Comparison of ENCODE assay signal across 10 cellular contexts in the genomic region with DNA sequence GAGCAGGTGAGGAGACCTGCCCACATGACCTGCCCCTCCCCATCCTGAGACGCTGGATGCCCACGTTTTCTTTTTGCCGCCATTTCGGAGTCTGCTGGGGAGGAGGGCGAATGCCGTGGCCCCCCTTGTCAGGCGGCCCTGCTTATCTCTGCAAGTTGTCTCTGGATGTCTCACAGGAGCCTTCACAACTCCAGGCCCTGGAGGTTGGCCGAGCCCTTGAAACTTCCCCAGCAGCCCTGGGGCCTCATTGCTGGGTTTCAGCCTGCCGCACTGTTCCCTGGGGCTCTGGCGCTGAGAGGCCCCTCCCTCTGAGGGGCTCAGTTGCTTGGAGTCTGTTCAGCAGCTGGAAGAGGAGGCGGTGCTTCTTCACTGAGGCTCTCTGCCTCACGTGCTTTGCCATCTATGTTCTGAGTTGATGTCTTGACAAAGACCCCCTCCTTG. TPM values are rescaled to one million over a fixed set of nuclear protein-coding genes. Genes with fewer than 3 reads are reported as not detected.
DNase-seq lines count a peak whose midpoint lies in the region; ATAC-seq, FAIRE-seq and TF ChIP-seq lines count a peak whose summit lies in the region.
"Had no signal": no experiment of that assay in that cellular context is flagged by ENCODE, and none has a peak within 500 bp of the region (broad histone marks: within the 10 kb centered on the region; RNA-seq: fewer than 3 reads in every experiment).

No MANE protein-coding gene starts in this region.

- H3K27me3 Mint-ChIP-seq in activated T-helper 1 cell treated with anti-CD3 and anti-CD28 coated beads, Interleukin-12 subunit alpha, Interleukin-12 subunit beta, Interleukin-2, Interleukin-4 antibody, amounts not matched to agents 30 ng/mL and 10 ng/mL and 1 ng/mL, durations not matched to agents 14 hours and 24 hours and 36 hours (ENCODE audit: insufficient read depth): no peaks in the 10 kb centered on the region
- H3K27me3 Mint-ChIP-seq: naive B cell had no signal

- peak overlapping the region in 1 of 11 experiments; percentile 25; a peak in 2 of 22 replicates for H3K9ac ChIP-seq in BLaER1 treated with 17β-estradiol and CSF1 and Interleukin-3, amounts not matched to agents 10 nM and 100 nM

- TF ChIP-seq CTCF in Peyer's patch (IDR thresholded peaks at IDR 0.05): no peak
- no peak for TF ChIP-seq CTCF in fibroblast of mammary gland (conservative IDR thresholded peaks at IDR 0.05; ENCODE audit: control insufficient read depth, insufficient read depth, low read depth, low read length)
- no peak for TF ChIP-seq CTCF in pancreas (IDR thresholded peaks at IDR 0.05)

- DNase-seq in Peyer's patch (peak in 1 of 3 donors; percentile 49), fibroblast of mammary gland (ENCODE audit: low read depth) (peak; percentile 91), pancreas (peak in 1 of 6 donors; percentile 67), globus pallidus (ENCODE audit: low spot score) (no peak), occipital lobe (lab: John Stamatoyannopoulos, UW) (no peak)
- no peak for DNase-seq in stimulated activated CD4-positive, alpha-beta T cell treated with anti-CD3 and anti-CD28 coated beads, Interleukin-1b, Interleukin-23, amount 100 ng/mL, for 48 hours
- DNase-seq in activated T-helper 1 cell treated with anti-CD3 and anti-CD28 coated beads, Interleukin-12 subunit alpha, Interleukin-12 subunit beta, Interleukin-2, Interleukin-4 antibody, amounts not matched to agents 30 ng/mL and 10 ng/mL and 1 ng/mL, durations not matched to agents 14 hours and 24 hours and 36 hours (ENCODE audit: low spot score): no peak
- DNase-seq: naive B cell, NCI-H1417 treated with DMSO at 0.1 percent for 48 hours had no signal

- WGBS in pancreas, 2 donors: 60 to 70% methylated on average over 12 of the region's 12 CpGs

- H3K4me3 ChIP-seq in BLaER1 treated with 17β-estradiol and CSF1 and Interleukin-3, amounts not matched to agents 10 nM and 100 nM: no peak overlapping the region
- H3K4me3 ChIP-seq in Peyer's patch (no peak overlapping the region), fibroblast of mammary gland (ENCODE audit: control insufficient read depth, low read depth, low read length) (no peak overlapping the region), pancreas (no peak overlapping the region)

- H3K27ac ChIP-seq in BLaER1 treated with 17β-estradiol and CSF1 and Interleukin-3, amounts not matched to agents 10 nM and 100 nM: 0 out of 22 replicates have a peak overlapping the region, but pooled peaks of 2 of the 11 experiments have one; percentile 5 to 18
- peak overlapping the region; percentile 35 to 67 (median 58) for H3K27ac ChIP-seq in Peyer's patch
- peak overlapping the region in 3 of 4 donors; percentile 65 to 93 (median 83) for H3K27ac ChIP-seq in pancreas

- H3K27ac Mint-ChIP-seq in activated T-helper 1 cell treated with anti-CD3 and anti-CD28 coated beads, Interleukin-12 subunit alpha, Interleukin-12 subunit beta, Interleukin-2, Interleukin-4 antibody, amounts not matched to agents 30 ng/mL and 10 ng/mL and 1 ng/mL, durations not matched to agents 14 hours and 24 hours and 36 hours: no peak overlapping the region

- peaks cover 0 to 5% (median 0%) of the 10 kb centered on the region in 11 experiments; a peak in 2 of 22 replicates for H3K9me3 ChIP-seq in BLaER1 treated with 17β-estradiol and CSF1 and Interleukin-3, amounts not matched to agents 10 nM and 100 nM (replicated peaks in 1 of 11)
- H3K9me3 ChIP-seq in Peyer's patch: no peaks in the 10 kb centered on the region
- H3K9me3 ChIP-seq in pancreas: no peaks in the 10 kb centered on the region

- peaks cover 5 to 31% (median 18%) of the 10 kb centered on the region in 10 experiments; a peak in 18 of 20 replicates for H3K4me1 ChIP-seq in BLaER1 treated with 17β-estradiol and CSF1 and Interleukin-3, amounts not matched to agents 10 nM and 100 nM
- H3K4me1 ChIP-seq in Peyer's patch (no peaks in the 10 kb centered on the region), pancreas (peaks cover 0 to 13% (median 5%) of the 10 kb centered on the region in 3 donors)

- H3K9me3 Mint-ChIP-seq in activated T-helper 1 cell treated with anti-CD3 and anti-CD28 coated beads, Interleukin-12 subunit alpha, Interleukin-12 subunit beta, Interleukin-2, Interleukin-4 antibody, amounts not matched to agents 30 ng/mL and 10 ng/mL and 1 ng/mL, durations not matched to agents 14 hours and 24 hours and 36 hours: no peaks in the 10 kb centered on the region

- H3K27me3 ChIP-seq in BLaER1 treated with 17β-estradiol and CSF1 and Interleukin-3, amounts not matched to agents 10 nM and 100 nM: no peaks in the 10 kb centered on the region
- no peaks in the 10 kb centered on the region for H3K27me3 ChIP-seq in Peyer's patch
- H3K27me3 ChIP-seq in pancreas: no peaks in the 10 kb centered on the region

- no peaks in the 10 kb centered on the region for H3K36me3 ChIP-seq in BLaER1 treated with 17β-estradiol and CSF1 and Interleukin-3, amounts not matched to agents 10 nM and 100 nM
- no peaks in the 10 kb centered on the region for H3K36me3 ChIP-seq in Peyer's patch
- no peaks in the 10 kb centered on the region for H3K36me3 ChIP-seq in pancreas

- peak; percentile 13 to 22 (median 17) for ATAC-seq in pancreas

- TF ChIP-seq POLR2A in Peyer's patch (IDR thresholded peaks at IDR 0.05): no peak

- H3K4me3 Mint-ChIP-seq in activated T-helper 1 cell treated with anti-CD3 and anti-CD28 coated beads, Interleukin-12 subunit alpha, Interleukin-12 subunit beta, Interleukin-2, Interleukin-4 antibody, amounts not matched to agents 30 ng/mL and 10 ng/mL and 1 ng/mL, durations not matched to agents 14 hours and 24 hours and 36 hours: no peak overlapping the region
- H3K4me3 Mint-ChIP-seq: naive B cell had no signal

- no peak for FAIRE-seq in pancreas (lab: Jason Lieb, UNC)

- intact Hi-C loops in pancreas (cut with DNase I): no loop called here
- intact Hi-C loops in activated T-helper 1 cell treated with anti-CD3 and anti-CD28 coated beads, Interleukin-12 subunit alpha, Interleukin-12 subunit beta, Interleukin-2, Interleukin-4 antibody, amounts not matched to agents 30 ng/mL and 10 ng/mL and 1 ng/mL, durations not matched to agents 14 hours and 24 hours and 36 hours (cut with micrococcal nuclease): no loop called here

- H4K20me1 ChIP-seq in BLaER1 treated with 17β-estradiol and CSF1 and Interleukin-3, amounts not matched to agents 10 nM and 100 nM: no peaks in the 10 kb centered on the region

- no peaks in the 10 kb centered on the region for H3K4me1 Mint-ChIP-seq in activated T-helper 1 cell treated with anti-CD3 and anti-CD28 coated beads, Interleukin-12 subunit alpha, Interleukin-12 subunit beta, Interleukin-2, Interleukin-4 antibody, amounts not matched to agents 30 ng/mL and 10 ng/mL and 1 ng/mL, durations not matched to agents 14 hours and 24 hours and 36 hours (ENCODE audit: low read depth)

- H3K4me2 ChIP-seq in BLaER1 treated with 17β-estradiol and CSF1 and Interleukin-3, amounts not matched to agents 10 nM and 100 nM: peak overlapping the region; percentile 6 to 85 (median 67); a peak in 20 of 22 replicates

- H3K36me3 Mint-ChIP-seq in activated T-helper 1 cell treated with anti-CD3 and anti-CD28 coated beads, Interleukin-12 subunit alpha, Interleukin-12 subunit beta, Interleukin-2, Interleukin-4 antibody, amounts not matched to agents 30 ng/mL and 10 ng/mL and 1 ng/mL, durations not matched to agents 14 hours and 24 hours and 36 hours (ENCODE audit: low read depth): no peaks in the 10 kb centered on the region
- H3K36me3 Mint-ChIP-seq: naive B cell had no signal

RNA-seq across cellular contexts. Expression of a gene that starts 29.8 kb away (rescaled TPM):
- 10 to 100 TPM in 2 of 4 donors, 1 to 10 TPM in 2; 6.1 to 20.4 (median 14.1) TPM for total RNA-seq in Peyer's patch
- 1 to 10 TPM; 4.8 to 9.5 (median 8.0) TPM for total RNA-seq in pancreas
- 1 to 10 TPM; 2.9 to 3.2 TPM for polyA plus RNA-seq in pancreas
- 14.3 TPM for total RNA-seq in occipital lobe
- 31.8 and 33.8 TPM in 2 replicates for total RNA-seq in activated T-helper 1 cell treated with anti-CD3 and anti-CD28 coated beads, Interleukin-12 subunit alpha, Interleukin-12 subunit beta, Interleukin-2, Interleukin-4 antibody, amounts not matched to agents 30 ng/mL and 10 ng/mL and 1 ng/mL, durations not matched to agents 14 hours and 24 hours and 36 hours

RNA-seq across cellular contexts. Expression of a gene that starts 31.2 kb away (rescaled TPM):
- total RNA-seq in Peyer's patch (under 1 TPM in 3 of 4 donors, not detected in 1; 0.53 to 0.95 (median 0.83) TPM), pancreas (under 1 TPM in 1 of 6 donors, not detected in 5; 0.06 TPM), occipital lobe (not detected)
- under 1 TPM in 1 of 2 donors, not detected in 1; 0.02 TPM for polyA plus RNA-seq in pancreas
- total RNA-seq in activated T-helper 1 cell treated with anti-CD3 and anti-CD28 coated beads, Interleukin-12 subunit alpha, Interleukin-12 subunit beta, Interleukin-2, Interleukin-4 antibody, amounts not matched to agents 30 ng/mL and 10 ng/mL and 1 ng/mL, durations not matched to agents 14 hours and 24 hours and 36 hours: not detected in 2 replicates
